In the genomic region with DNA sequence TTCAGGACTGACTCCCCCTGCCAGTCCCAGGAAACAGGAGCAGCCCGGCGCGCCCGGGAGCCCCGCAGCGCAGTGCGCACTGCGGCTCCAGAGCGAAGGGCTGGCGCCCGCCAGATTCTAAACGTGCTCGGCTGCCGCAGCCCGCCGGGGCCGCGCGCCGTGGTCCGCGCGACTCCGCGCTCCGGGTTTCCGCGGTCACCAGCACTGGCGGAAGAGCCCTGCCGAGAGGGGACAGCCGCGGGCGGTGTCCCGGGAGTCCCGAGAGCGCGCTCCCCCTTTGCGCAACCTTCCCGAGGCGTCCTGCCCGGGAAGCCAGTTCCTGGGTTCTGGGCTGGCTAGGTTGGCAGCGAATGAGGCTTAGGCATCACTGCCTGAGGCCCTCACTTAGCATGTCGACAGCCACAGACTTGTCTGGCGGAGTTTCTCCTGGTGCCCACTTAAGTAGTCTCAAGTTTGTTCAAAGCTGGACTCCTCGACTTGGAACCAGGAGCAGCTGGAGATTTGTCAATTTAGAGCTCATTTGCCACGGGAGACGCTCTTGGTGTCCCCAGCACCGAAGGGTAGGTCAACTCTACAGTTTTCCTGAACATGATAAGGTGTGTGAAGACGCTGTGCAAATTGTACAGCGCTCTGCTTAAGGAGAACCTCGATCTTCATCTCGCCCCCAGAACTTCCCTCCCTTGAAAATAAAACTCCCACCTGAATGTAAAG, we compare ENCODE assay signal across 8 cellular contexts. TPM values are rescaled to one million over a fixed set of nuclear protein-coding genes. Genes with fewer than 3 reads are reported as not detected.
DNase-seq lines count a peak whose midpoint lies in the region; ATAC-seq and TF ChIP-seq lines count a peak whose summit lies in the region.

No MANE protein-coding gene starts in this region.

- in situ Hi-C loops in astrocyte of the spinal cord (cut with HindIII; ENCODE audit: low sequenced_read_pairs): no loop called here

- peaks cover 88% of the 10 kb centered on the region for H3K27me3 ChIP-seq in BE2C
- peaks cover 56% of the 10 kb centered on the region for H3K27me3 ChIP-seq in iPS-15b (ENCODE audit: control insufficient read depth, insufficient read depth, low read length)

- H3K4me1 ChIP-seq in BE2C (no peaks in the 10 kb centered on the region), iPS-15b (ENCODE audit: control insufficient read depth, insufficient read depth, low read length) (peaks cover 9% of the 10 kb centered on the region)

- peak; percentile 82 for ATAC-seq in GM21360 (IDR thresholded peaks at IDR 0.05; ENCODE audit: unreplicated experiment)

- no peak for TF ChIP-seq CTCF in BE2C (IDR thresholded peaks at IDR 0.05; ENCODE audit: low read depth, low read length)
- no peak for TF ChIP-seq CTCF in astrocyte of the spinal cord (IDR thresholded peaks at IDR 0.05; ENCODE audit: low read depth, low read length)

- peak overlapping the region; percentile 10 to 94 (median 83) for H3K27ac ChIP-seq in skin epidermis

- H3K4me3 ChIP-seq in BE2C (ENCODE audit: low read depth, low read length) (peak overlapping the region; percentile 36), astrocyte of the spinal cord (ENCODE audit: low read depth, low read length) (peak overlapping the region; percentile 63), iPS-15b (ENCODE audit: low read depth, low read length) (peak overlapping the region; percentile 75), skin epidermis (peak overlapping the region; percentile 27 to 53 (median 45))

- H3K9ac ChIP-seq in iPS-15b (ENCODE audit: low read depth, low read length): peak overlapping the region; percentile 28

- H3K9me3 ChIP-seq in BE2C (no peaks in the 10 kb centered on the region), iPS-15b (ENCODE audit: control insufficient read depth, insufficient read depth, low read length) (no peaks in the 10 kb centered on the region)

- H3K36me3 ChIP-seq in BE2C (no peaks in the 10 kb centered on the region), iPS-15b (ENCODE audit: control insufficient read depth, insufficient read depth, low read length) (no peaks in the 10 kb centered on the region)

- DNase-seq in BE2C: peak; percentile 77
- DNase-seq in M059J (ENCODE audit: low read depth): peak; percentile 74
- peak; percentile 80 for DNase-seq in astrocyte of the spinal cord (ENCODE audit: low read depth, low spot score)
- DNase-seq in HUDEP-2 (lab: John Stamatoyannopoulos, UW; ENCODE audit: unreplicated experiment in 76 of 76): no peak
- no peak for DNase-seq in activated CD4-positive, alpha-beta T cell treated with anti-CD3 and anti-CD28 coated beads for 1 hour

RNA-seq across cellular contexts. Expression of gene VSNL1, which starts 1.5 kb away (rescaled TPM):
- polyA plus RNA-seq in BE2C (2012; ENCODE audit: insufficient read depth, insufficient read length, low read depth): not detected
- 0.94 and 2.2 TPM in 2 replicates for total RNA-seq in M059J (2014; rRNA removed; shearing (Covaris generic))

RNA-seq across cellular contexts. Expression of gene RAD51AP2, which starts 20.8 kb away (rescaled TPM):
- polyA plus RNA-seq in BE2C (2012; ENCODE audit: insufficient read depth, insufficient read length, low read depth): not detected
- not detected in 2 replicates for total RNA-seq in M059J (2014; rRNA removed; shearing (Covaris generic))

Comparison
In these comparisons a context has a peak if more than half of its experiments do, and no peak if none do; other contexts are left out.
1. DNase-seq: peak in BE2C (single experiment), M059J (single experiment) and astrocyte of the spinal cord (single experiment); none in HUDEP-2 (0 of 76) and activated CD4-positive, alpha-beta T cell treated with anti-CD3 and anti-CD28 coated beads for 1 hour (single experiment).
2. Peak in every context shown above with its lines, with median percentiles within 50 percentile points of each other: H3K4me3 ChIP-seq.